ENCODE assay signal across 1 cellular context in the genomic region with DNA sequence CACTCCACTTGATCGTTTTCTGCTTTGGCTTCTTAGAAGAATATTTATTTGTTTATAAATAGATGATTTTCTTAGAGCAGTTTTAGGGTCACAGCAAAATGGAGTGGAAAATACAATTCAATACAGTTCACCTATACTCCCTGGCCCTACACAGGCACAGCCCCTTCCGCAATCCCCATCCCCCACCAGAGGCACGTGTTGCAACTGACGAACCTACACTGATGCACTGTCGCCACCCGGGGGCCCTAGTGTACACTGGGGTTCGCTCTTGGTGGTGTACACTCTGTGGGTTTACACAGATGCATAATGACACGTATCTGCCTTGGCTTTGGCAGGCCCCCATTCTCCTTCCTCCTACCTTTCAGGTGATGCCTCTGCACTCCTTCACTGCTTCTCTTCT.
TF ChIP-seq lines count a peak whose summit lies in the region.

No MANE protein-coding gene starts in this region.

TF ChIP-seq in K562, 482 proteins besides CTCF, POLR2A, EP300 and RAD21 (continued from another document and continues in another):
- TF ChIP-seq ZNF655 (CRISPR knock-in tag; IDR thresholded peaks at IDR 0.05), result no peak
- TF ChIP-seq, protein P1, sequence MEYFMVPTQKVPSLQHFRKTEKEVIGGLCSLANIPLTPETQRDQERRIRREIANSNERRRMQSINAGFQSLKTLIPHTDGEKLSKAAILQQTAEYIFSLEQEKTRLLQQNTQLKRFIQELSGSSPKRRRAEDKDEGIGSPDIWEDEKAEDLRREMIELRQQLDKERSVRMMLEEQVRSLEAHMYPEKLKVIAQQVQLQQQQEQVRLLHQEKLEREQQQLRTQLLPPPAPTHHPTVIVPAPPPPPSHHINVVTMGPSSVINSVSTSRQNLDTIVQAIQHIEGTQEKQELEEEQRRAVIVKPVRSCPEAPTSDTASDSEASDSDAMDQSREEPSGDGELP (CRISPR knock-in tag; IDR thresholded peaks at IDR 0.05; ENCODE audit: borderline replicate concordance), result peak; percentile 51; the same call in 1 of the 2 replicates
- TF ChIP-seq NCOA1 (IDR thresholded peaks at IDR 0.05; ENCODE audit: low read depth), result 0 out of 2 replicates have a peak, but pooled peaks have one; percentile 26
- 0 out of 2 replicates have a peak, but pooled peaks have one; percentile 55 for TF ChIP-seq RNF2 (IDR thresholded peaks at IDR 0.05)
- TF ChIP-seq MNT (conservative IDR thresholded peaks at IDR 0.05), result peak; percentile 92 to 95
- no peak for TF ChIP-seq SMAD3 (CRISPR knock-in tag; conservative IDR thresholded peaks at IDR 0.05)
- peak; percentile 75; the same call in 1 of the 2 replicates for TF ChIP-seq CHAMP1 (IDR thresholded peaks at IDR 0.05)
- TF ChIP-seq NRF1 (conservative IDR thresholded peaks at IDR 0.05 in 1 of 2, IDR thresholded peaks at IDR 0.05 in 1 of 2), result no peak
- peak; percentile 90 for TF ChIP-seq L3MBTL2 (IDR thresholded peaks at IDR 0.05)
- TF ChIP-seq EHMT2 (IDR thresholded peaks at IDR 0.05), result 0 out of 2 replicates have a peak, but pooled peaks have one; percentile 19
- peak; percentile 82 for TF ChIP-seq ZNF592 (IDR thresholded peaks at IDR 0.05)
- peak; percentile 49; the same call in 1 of the 2 replicates for TF ChIP-seq BCOR (IDR thresholded peaks at IDR 0.05)
- peak; percentile 51; the same call in 1 of the 2 replicates for TF ChIP-seq JUN (IDR thresholded peaks at IDR 0.05; ENCODE audit: borderline replicate concordance, low read depth, low read length)
- no peak for TF ChIP-seq JUN (CRISPR knock-in tag; IDR thresholded peaks at IDR 0.05; ENCODE audit: borderline replicate concordance)
- peak; percentile 58; the same call in 1 of the 2 replicates for TF ChIP-seq SMAD4 (CRISPR knock-in tag; conservative IDR thresholded peaks at IDR 0.05)
- 0 out of 2 replicates have a peak, but pooled peaks have one; percentile 22 for TF ChIP-seq ZKSCAN1 (IDR thresholded peaks at IDR 0.05; ENCODE audit: low read depth, low read length)
- TF ChIP-seq RAD51 (IDR thresholded peaks at IDR 0.05; ENCODE audit: borderline replicate concordance, low read depth), result peak; percentile 85
- peak; percentile 76 to 79 for TF ChIP-seq E2F6 (IDR thresholded peaks at IDR 0.05; ENCODE audit: borderline replicate concordance in 1 of 2, extremely low read depth in 1 of 2, insufficient read depth in 1 of 2, insufficient read length in 1 of 2, low read depth in 1 of 2, low read length in 1 of 2, poor library complexity in 1 of 2, severe bottlenecking in 1 of 2)
- TF ChIP-seq ZBTB7A (IDR thresholded peaks at IDR 0.05; ENCODE audit: borderline replicate concordance, control insufficient read depth, low read depth, low read length), result peak; percentile 57; the same call in 1 of the 2 replicates
- TF ChIP-seq ARID3B (CRISPR knock-in tag; IDR thresholded peaks at IDR 0.05; ENCODE audit: borderline replicate concordance), result no peak
- TF ChIP-seq ARID1B (IDR thresholded peaks at IDR 0.05), result peak; percentile 21; the same call in 1 of the 2 replicates
- no peak for TF ChIP-seq TAF15 (IDR thresholded peaks at IDR 0.05; ENCODE audit: low read depth, low read length)
- no peak for TF ChIP-seq PBX2 (CRISPR knock-in tag; IDR thresholded peaks at IDR 0.05; ENCODE audit: low read depth)
- TF ChIP-seq PBX2 (tag; conservative IDR thresholded peaks at IDR 0.05; ENCODE audit: low read depth), result no peak
- TF ChIP-seq CEBPG (CRISPR knock-in tag; IDR thresholded peaks at IDR 0.05), result peak; percentile 47; the same call in 1 of the 2 replicates
- 0 out of 4 replicates have a peak, but pooled peaks of 1 of the 2 experiments have one; percentile 35 for TF ChIP-seq CEBPG (tag; conservative IDR thresholded peaks at IDR 0.05 in 1 of 2, IDR thresholded peaks at IDR 0.05 in 1 of 2)
- peak; percentile 69 for TF ChIP-seq SMC3 (conservative IDR thresholded peaks at IDR 0.05; ENCODE audit: insufficient read depth, low read depth, low read length)
- TF ChIP-seq E4F1 (CRISPR knock-in tag; IDR thresholded peaks at IDR 0.05; ENCODE audit: borderline replicate concordance), result no peak
- 0 out of 2 replicates have a peak, but pooled peaks have one; percentile 12 for TF ChIP-seq FOXM1 (IDR thresholded peaks at IDR 0.05; ENCODE audit: low read depth)
- no peak for TF ChIP-seq FOXM1 (CRISPR knock-in tag; IDR thresholded peaks at IDR 0.05; ENCODE audit: low read depth)
- TF ChIP-seq ATF1 (CRISPR knock-in tag; IDR thresholded peaks at IDR 0.05), result no peak
- TF ChIP-seq ATF1 (tag; IDR thresholded peaks at IDR 0.05), result peak; percentile 56
- TF ChIP-seq CREB1 (IDR thresholded peaks at IDR 0.05), result no peak
- peak; percentile 55 for TF ChIP-seq CREB1 (CRISPR knock-in tag; IDR thresholded peaks at IDR 0.05)
- peak; percentile 65; the same call in 1 of the 2 replicates for TF ChIP-seq KLF13 (tag; IDR thresholded peaks at IDR 0.05; ENCODE audit: borderline replicate concordance, low read depth)
- no peak for TF ChIP-seq ZNF134 (CRISPR knock-in tag; conservative IDR thresholded peaks at IDR 0.05)
